15 cellular contexts compared by ENCODE assay signal in the genomic region with DNA sequence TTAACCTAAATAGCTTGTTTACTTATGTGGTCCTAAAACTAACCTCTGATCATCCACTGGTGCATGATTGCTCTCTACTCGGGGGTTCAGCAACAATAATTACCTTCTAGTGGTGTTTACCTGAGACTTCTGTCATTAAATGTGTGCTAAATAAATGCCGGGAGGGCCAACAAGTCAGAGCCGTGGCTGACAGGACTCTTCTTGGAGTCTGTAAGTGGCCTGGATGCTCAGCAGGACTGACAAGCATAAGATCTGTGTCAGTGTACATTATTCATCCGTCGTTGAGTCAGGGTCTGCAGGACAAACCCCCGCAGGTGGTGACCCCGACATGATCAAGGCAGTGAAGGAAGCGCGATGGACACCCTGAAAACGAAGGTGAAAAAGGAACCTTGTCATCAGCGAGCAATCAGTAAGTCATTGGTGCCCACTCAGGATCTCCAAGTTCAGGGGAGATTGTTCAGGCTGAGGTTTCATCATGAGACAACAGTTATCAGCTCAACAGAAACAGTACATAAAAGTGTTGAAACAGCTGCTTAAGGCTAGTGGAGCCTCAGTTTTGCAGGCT.
DNase-seq lines count a peak whose midpoint lies in the region; TF ChIP-seq lines count a peak whose summit lies in the region.
"Had no signal": no experiment of that assay in that cellular context is flagged by ENCODE, and none has a peak within 500 bp of the region (broad histone marks: within the 10 kb centered on the region; RNA-seq: fewer than 3 reads in every experiment).

No MANE protein-coding gene starts in this region.

- no peaks in the 10 kb centered on the region for H3K36me3 ChIP-seq in endodermal cell (ENCODE audit: control insufficient read depth, insufficient read depth, low read length)

- no peaks in the 10 kb centered on the region for H3K27me3 ChIP-seq in endodermal cell (ENCODE audit: control insufficient read depth, insufficient read depth, low read length, poor library complexity, severe bottlenecking)

- no peak overlapping the region for H3K9ac ChIP-seq in endodermal cell (ENCODE audit: extremely low read depth, low read length, poor library complexity, severe bottlenecking)

- POLR2A ChIA-PET in activated CD4-positive, alpha-beta T cell treated with anti-CD3 and anti-CD28 coated beads, Interleukin-2, amount 10 ng/mL, durations not matched to agents 7 days and 5 days (lab: Charles Lee) = no interaction called here

- no peak overlapping the region for H3K27ac ChIP-seq in endodermal cell (ENCODE audit: low read depth, low read length)
- H3K27ac ChIP-seq: C4-2B had no signal

- no peak overlapping the region for H3K4me3 Mint-ChIP-seq in endodermal cell
- no peak overlapping the region for H3K4me3 Mint-ChIP-seq in osteocyte (ENCODE audit: unreplicated experiment)
- no peak overlapping the region for H3K4me3 Mint-ChIP-seq in activated CD4-positive, alpha-beta T cell treated with anti-CD3 and anti-CD28 coated beads, Interleukin-2, amount 10 ng/mL, durations not matched to agents 7 days and 5 days

- peaks cover 13% of the 10 kb centered on the region for H3K27me3 Mint-ChIP-seq in endodermal cell (ENCODE audit: insufficient read depth)
- no peaks in the 10 kb centered on the region for H3K27me3 Mint-ChIP-seq in osteocyte (ENCODE audit: unreplicated experiment)
- H3K27me3 Mint-ChIP-seq in activated CD4-positive, alpha-beta T cell treated with anti-CD3 and anti-CD28 coated beads, Interleukin-2, amount 10 ng/mL, durations not matched to agents 7 days and 5 days = no peaks in the 10 kb centered on the region
- H3K27me3 Mint-ChIP-seq: IgD-negative memory B cell had no signal

- WGBS in endodermal cell (ENCODE audit: insufficient coverage in 1 of 2, insufficient read length in 1 of 2), 2 experiments = 94 to 98% methylated on average over 11 of the region's 11 CpGs

- H3K4me1 Mint-ChIP-seq in endodermal cell = no peaks in the 10 kb centered on the region
- peaks cover 11% of the 10 kb centered on the region for H3K4me1 Mint-ChIP-seq in osteocyte (ENCODE audit: unreplicated experiment)
- H3K4me1 Mint-ChIP-seq in activated CD4-positive, alpha-beta T cell treated with anti-CD3 and anti-CD28 coated beads, Interleukin-2, amount 10 ng/mL, durations not matched to agents 7 days and 5 days = no peaks in the 10 kb centered on the region

- H3K4me1 ChIP-seq in endodermal cell (ENCODE audit: control insufficient read depth, insufficient read depth, low read length) = no peaks in the 10 kb centered on the region

- TF ChIP-seq CTCF in endodermal cell (conservative IDR thresholded peaks at IDR 0.05) (no peak), osteocyte (IDR thresholded peaks at IDR 0.05) (no peak)

- peaks cover 4% of the 10 kb centered on the region for H3K36me3 Mint-ChIP-seq in endodermal cell (ENCODE audit: low read depth)
- peaks cover 39% of the 10 kb centered on the region for H3K36me3 Mint-ChIP-seq in osteocyte (ENCODE audit: unreplicated experiment)
- no peaks in the 10 kb centered on the region for H3K36me3 Mint-ChIP-seq in activated CD4-positive, alpha-beta T cell treated with anti-CD3 and anti-CD28 coated beads, Interleukin-2, amount 10 ng/mL, durations not matched to agents 7 days and 5 days (ENCODE audit: low read depth)

- H3K27ac Mint-ChIP-seq in endodermal cell (no peak overlapping the region), osteocyte (ENCODE audit: unreplicated experiment) (no peak overlapping the region)
- H3K27ac Mint-ChIP-seq in activated CD4-positive, alpha-beta T cell treated with anti-CD3 and anti-CD28 coated beads, Interleukin-2, amount 10 ng/mL, durations not matched to agents 7 days and 5 days = no peak overlapping the region
- H3K27ac Mint-ChIP-seq: IgD-negative memory B cell had no signal

- H3K9me3 Mint-ChIP-seq in endodermal cell (peaks cover 14% of the 10 kb centered on the region), osteocyte (ENCODE audit: unreplicated experiment) (peaks cover 7% of the 10 kb centered on the region)
- peaks cover 21% of the 10 kb centered on the region for H3K9me3 Mint-ChIP-seq in activated CD4-positive, alpha-beta T cell treated with anti-CD3 and anti-CD28 coated beads, Interleukin-2, amount 10 ng/mL, durations not matched to agents 7 days and 5 days

- H3K4me3 ChIP-seq in endodermal cell (ENCODE audit: low read length) = no peak overlapping the region
- H3K4me3 ChIP-seq: GM12878 had no signal

- DNase-seq in activated effector memory CD4-positive, alpha-beta T cell treated with anti-CD3 and anti-CD28 coated beads, Interleukin-2, amount 50 U/mL, for 16 hours = peak; percentile 22
- no peak for DNase-seq in activated effector memory CD4-positive, alpha-beta T cell treated with Interleukin-2 at 50 U/mL for 16 hours
- DNase-seq in endodermal cell (peak; percentile 16), osteocyte (ENCODE audit: extremely low spot score, unreplicated experiment) (peak; percentile 59), ureter (ENCODE audit: low spot score) (peak; percentile 9), EL (no peak), hippocampal formation (lab: John Stamatoyannopoulos, UW) (no peak)
- no peak for DNase-seq in activated CD4-positive, alpha-beta T cell treated with anti-CD3 and anti-CD28 coated beads, Interleukin-2, amount 10 ng/mL, durations not matched to agents 7 days and 5 days
- DNase-seq: MV-4-11, NCI-H1417 treated with DMSO at 0.1 percent for 48 hours, NCI-H2081 treated with DMSO at 0.1 percent for 48 hours, NCI-H524 had no signal

- peaks cover 7% of the 10 kb centered on the region for H3K9me3 ChIP-seq in endodermal cell (ENCODE audit: control insufficient read depth, low read length)

- CTCF ChIA-PET in activated CD4-positive, alpha-beta T cell treated with anti-CD3 and anti-CD28 coated beads, Interleukin-2, amount 10 ng/mL, durations not matched to agents 7 days and 5 days (lab: Charles Lee) = no interaction called here

Comparison
In these comparisons a context has a peak if more than half of its experiments do, and no peak if none do; other contexts are left out.
1. DNase-seq: peak in activated effector memory CD4-positive, alpha-beta T cell treated with anti-CD3 and anti-CD28 coated beads, Interleukin-2, amount 50 U/mL, for 16 hours (single experiment), endodermal cell (single experiment), osteocyte (single experiment) and ureter (single experiment); none in activated effector memory CD4-positive, alpha-beta T cell treated with Interleukin-2 at 50 U/mL for 16 hours (single experiment), activated CD4-positive, alpha-beta T cell treated with anti-CD3 and anti-CD28 coated beads, Interleukin-2, amount 10 ng/mL, durations not matched to agents 7 days and 5 days (single experiment), EL (single experiment) and hippocampal formation (0 of 2).